ENCODE assay signal across 31 cellular contexts in the genomic region with DNA sequence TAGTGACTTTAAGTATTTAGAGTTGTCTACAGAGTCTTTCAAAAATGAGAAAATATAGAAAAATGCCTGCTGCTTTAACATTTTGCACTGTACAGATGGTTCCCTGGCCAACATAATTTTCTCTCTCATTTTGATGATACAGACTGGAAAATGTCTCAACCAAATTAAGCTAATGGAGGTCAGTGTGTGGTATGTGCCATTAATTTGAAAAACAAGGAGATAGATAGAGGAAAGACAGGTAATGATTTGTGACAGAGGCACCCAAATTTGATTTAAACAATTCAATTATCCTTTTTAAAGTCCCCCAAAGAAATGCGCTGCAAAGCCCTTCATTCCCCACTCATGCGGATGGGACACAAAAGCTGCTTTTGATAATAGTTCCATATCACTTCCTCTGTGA.
"Had no signal": no experiment of that assay in that cellular context is flagged by ENCODE, and none has a peak within 500 bp of the region (broad histone marks: within the 10 kb centered on the region; RNA-seq: fewer than 3 reads in every experiment).

No MANE protein-coding gene starts in this region.

- DNase-seq: activated B cell treated with CpG ODN at 0.5 μM for 24 hours; activated CD4-positive, alpha-beta T cell treated with anti-CD3 and anti-CD28 coated beads for 48 hours; activated CD4-positive, alpha-beta T cell treated with anti-CD3 and anti-CD28 coated beads, Interleukin-2, amount 50 U/mL, for 1 hour; activated CD4-positive, alpha-beta T cell treated with anti-CD3 and anti-CD28 coated beads, Interleukin-2, amount 50 U/mL, for 48 hours; activated CD8-positive, alpha-beta memory T cell treated with anti-CD3 and anti-CD28 coated beads for 24 hours; activated CD8-positive, alpha-beta T cell treated with anti-CD3 and anti-CD28 coated beads for 36 hours; activated effector memory CD4-positive, alpha-beta T cell treated with Interleukin-2 at 50 U/mL for 16 hours; activated gamma-delta T cell treated with Interleukin-2 at 50 U/mL for 16 hours; activated naive CD4-positive, alpha-beta T cell treated with anti-CD3 and anti-CD28 coated beads for 36 hours; activated naive CD8-positive, alpha-beta T cell treated with anti-CD3 and anti-CD28 coated beads for 36 hours; activated naive CD8-positive, alpha-beta T cell treated with anti-CD3 and anti-CD28 coated beads, Interleukin-2, amount 50 U/mL, for 24 hours; activated T-cell treated with anti-CD3 and anti-CD28 coated beads, Interleukin-2, amount 50 U/mL, for 4 hours; adrenal gland; amygdala; aorta; body of pancreas; caudate nucleus; cortex of kidney; dermis blood vessel endothelial cell; effector CD8-positive, alpha-beta T cell; esophagus squamous epithelium; foreskin melanocyte; heart right ventricle; T1000; WERI-Rb-1 had no signal

- ATAC-seq: activated CD4-positive, CD25-positive, alpha-beta regulatory T cell treated with anti-CD3 and anti-CD28 coated beads, Interleukin-2, amount 50 U/mL, for 24 hours; activated CD8-positive, alpha-beta T cell treated with anti-CD3 and anti-CD28 coated beads for 36 hours; activated naive CD8-positive, alpha-beta T cell treated with anti-CD3 and anti-CD28 coated beads, Interleukin-2, amount 50 U/mL, for 24 hours; activated T-cell treated with anti-CD3 and anti-CD28 coated beads, Interleukin-2, amount 50 U/mL, for 4 hours; activated T-helper 17 cell treated with anti-CD3 and anti-CD28 coated beads, Interleukin-2, amount 50 U/mL, for 72 hours; body of pancreas; gastroesophageal sphincter; heart right ventricle had no signal

- FAIRE-seq: colon, endometrium, endothelial cell of umbilical vein had no signal
